In genomic region chr5:154157483-154158378, GRCh38 we compare ENCODE assay signal across 1 cellular context.
TF ChIP-seq lines count a peak whose summit lies in the region.

No MANE protein-coding gene starts in this region.

TF ChIP-seq in endothelial cell of umbilical vein, 7 proteins besides CTCF, POLR2A, EP300 and RAD21:
- TF ChIP-seq MYC (IDR thresholded peaks at IDR 0.05; ENCODE audit: low read depth, low read length) (no peak), EZH2 (IDR thresholded peaks at IDR 0.05; ENCODE audit: borderline replicate concordance, low read depth, low read length, severe bottlenecking) (no peak), GATA2 (IDR thresholded peaks at IDR 0.05; ENCODE audit: insufficient read depth, insufficient read length, low read depth, low read length) (no peak), POLR2AphosphoS5 (IDR thresholded peaks at IDR 0.05; ENCODE audit: insufficient read depth, low read depth, low read length) (no peak), FOS (IDR thresholded peaks at IDR 0.05; ENCODE audit: borderline replicate concordance, insufficient read depth, low read length) (no peak), MAX (IDR thresholded peaks at IDR 0.05; ENCODE audit: insufficient read depth, insufficient read length) (no peak), JUN (IDR thresholded peaks at IDR 0.05; ENCODE audit: borderline replicate concordance, insufficient read depth, insufficient read length, low read depth) (no peak)
